ENCODE assay signal across 2 cellular contexts in the genomic region with DNA sequence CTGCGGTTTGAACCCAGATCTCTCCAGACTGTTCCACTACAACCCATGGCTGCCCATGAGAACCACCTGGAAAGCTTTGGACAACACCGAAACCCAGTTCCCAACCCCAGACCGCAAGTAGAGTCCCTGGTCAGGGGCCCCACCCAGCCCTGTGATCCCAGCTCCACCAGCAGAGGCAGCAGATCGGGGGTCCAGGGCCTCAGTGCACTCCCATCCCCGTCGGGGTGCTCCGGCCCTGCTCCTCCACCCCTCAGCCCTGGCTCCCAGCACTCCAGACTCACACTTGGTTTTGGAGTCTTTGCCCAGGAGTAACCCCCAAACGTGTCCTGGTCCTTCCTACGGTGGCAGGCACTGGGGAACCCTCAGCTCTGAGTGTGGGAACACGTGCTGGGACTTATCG.
TF ChIP-seq lines count a peak whose summit lies in the region.

No MANE protein-coding gene starts in this region.

TF ChIP-seq in GM23338, 12 proteins besides CTCF, POLR2A, EP300 and RAD21 (continues in another document):
- TF ChIP-seq STAT1 (IDR thresholded peaks at IDR 0.05; ENCODE audit: unreplicated experiment) (no peak), CREB1 (CRISPR knock-in tag; IDR thresholded peaks at IDR 0.05; ENCODE audit: low read depth) (no peak), ZNF114 (CRISPR knock-in tag; IDR thresholded peaks at IDR 0.05) (no peak), POLR2AphosphoS5 (IDR thresholded peaks at IDR 0.05; ENCODE audit: low read depth) (no peak), NANOG (IDR thresholded peaks at IDR 0.05; ENCODE audit: borderline replicate concordance) (no peak), EZH2 (IDR thresholded peaks at IDR 0.05; ENCODE audit: low read depth, unreplicated experiment) (no peak), ETS1 (IDR thresholded peaks at IDR 0.05) (no peak), JUNB (IDR thresholded peaks at IDR 0.05; ENCODE audit: unreplicated experiment) (no peak), EZH2phosphoT487 (IDR thresholded peaks at IDR 0.05; ENCODE audit: unreplicated experiment) (no peak)
- TF ChIP-seq, protein P1, sequence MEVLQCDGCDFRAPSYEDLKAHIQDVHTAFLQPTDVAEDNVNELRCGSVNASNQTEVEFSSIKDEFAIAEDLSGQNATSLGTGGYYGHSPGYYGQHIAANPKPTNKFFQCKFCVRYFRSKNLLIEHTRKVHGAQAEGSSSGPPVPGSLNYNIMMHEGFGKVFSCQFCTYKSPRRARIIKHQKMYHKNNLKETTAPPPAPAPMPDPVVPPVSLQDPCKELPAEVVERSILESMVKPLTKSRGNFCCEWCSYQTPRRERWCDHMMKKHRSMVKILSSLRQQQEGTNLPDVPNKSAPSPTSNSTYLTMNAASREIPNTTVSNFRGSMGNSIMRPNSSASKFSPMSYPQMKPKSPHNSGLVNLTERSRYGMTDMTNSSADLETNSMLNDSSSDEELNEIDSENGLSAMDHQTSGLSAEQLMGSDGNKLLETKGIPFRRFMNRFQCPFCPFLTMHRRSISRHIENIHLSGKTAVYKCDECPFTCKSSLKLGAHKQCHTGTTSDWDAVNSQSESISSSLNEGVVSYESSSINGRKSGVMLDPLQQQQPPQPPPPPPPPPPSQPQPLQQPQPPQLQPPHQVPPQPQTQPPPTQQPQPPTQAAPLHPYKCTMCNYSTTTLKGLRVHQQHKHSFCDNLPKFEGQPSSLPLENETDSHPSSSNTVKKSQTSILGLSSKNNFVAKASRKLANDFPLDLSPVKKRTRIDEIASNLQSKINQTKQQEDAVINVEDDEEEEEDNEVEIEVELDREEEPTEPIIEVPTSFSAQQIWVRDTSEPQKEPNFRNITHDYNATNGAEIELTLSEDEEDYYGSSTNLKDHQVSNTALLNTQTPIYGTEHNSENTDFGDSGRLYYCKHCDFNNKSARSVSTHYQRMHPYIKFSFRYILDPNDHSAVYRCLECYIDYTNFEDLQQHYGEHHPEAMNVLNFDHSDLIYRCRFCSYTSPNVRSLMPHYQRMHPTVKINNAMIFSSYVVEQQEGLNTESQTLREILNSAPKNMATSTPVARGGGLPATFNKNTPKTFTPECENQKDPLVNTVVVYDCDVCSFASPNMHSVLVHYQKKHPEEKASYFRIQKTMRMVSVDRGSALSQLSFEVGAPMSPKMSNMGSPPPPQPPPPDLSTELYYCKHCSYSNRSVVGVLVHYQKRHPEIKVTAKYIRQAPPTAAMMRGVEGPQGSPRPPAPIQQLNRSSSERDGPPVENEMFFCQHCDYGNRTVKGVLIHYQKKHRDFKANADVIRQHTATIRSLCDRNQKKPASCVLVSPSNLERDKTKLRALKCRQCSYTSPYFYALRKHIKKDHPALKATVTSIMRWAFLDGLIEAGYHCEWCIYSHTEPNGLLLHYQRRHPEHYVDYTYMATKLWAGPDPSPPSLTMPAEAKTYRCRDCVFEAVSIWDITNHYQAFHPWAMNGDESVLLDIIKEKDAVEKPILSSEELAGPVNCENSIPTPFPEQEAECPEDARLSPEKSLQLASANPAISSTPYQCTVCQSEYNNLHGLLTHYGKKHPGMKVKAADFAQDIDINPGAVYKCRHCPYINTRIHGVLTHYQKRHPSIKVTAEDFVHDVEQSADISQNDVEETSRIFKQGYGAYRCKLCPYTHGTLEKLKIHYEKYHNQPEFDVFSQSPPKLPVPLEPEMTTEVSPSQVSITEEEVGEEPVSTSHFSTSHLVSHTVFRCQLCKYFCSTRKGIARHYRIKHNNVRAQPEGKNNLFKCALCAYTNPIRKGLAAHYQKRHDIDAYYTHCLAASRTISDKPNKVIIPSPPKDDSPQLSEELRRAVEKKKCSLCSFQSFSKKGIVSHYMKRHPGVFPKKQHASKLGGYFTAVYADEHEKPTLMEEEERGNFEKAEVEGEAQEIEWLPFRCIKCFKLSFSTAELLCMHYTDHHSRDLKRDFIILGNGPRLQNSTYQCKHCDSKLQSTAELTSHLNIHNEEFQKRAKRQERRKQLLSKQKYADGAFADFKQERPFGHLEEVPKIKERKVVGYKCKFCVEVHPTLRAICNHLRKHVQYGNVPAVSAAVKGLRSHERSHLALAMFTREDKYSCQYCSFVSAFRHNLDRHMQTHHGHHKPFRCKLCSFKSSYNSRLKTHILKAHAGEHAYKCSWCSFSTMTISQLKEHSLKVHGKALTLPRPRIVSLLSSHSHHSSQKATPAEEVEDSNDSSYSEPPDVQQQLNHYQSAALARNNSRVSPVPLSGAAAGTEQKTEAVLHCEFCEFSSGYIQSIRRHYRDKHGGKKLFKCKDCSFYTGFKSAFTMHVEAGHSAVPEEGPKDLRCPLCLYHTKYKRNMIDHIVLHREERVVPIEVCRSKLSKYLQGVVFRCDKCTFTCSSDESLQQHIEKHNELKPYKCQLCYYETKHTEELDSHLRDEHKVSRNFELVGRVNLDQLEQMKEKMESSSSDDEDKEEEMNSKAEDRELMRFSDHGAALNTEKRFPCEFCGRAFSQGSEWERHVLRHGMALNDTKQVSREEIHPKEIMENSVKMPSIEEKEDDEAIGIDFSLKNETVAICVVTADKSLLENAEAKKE (CRISPR knock-in tag; IDR thresholded peaks at IDR 0.05), result no peak

TF ChIP-seq in K562, 482 proteins besides CTCF, POLR2A, EP300 and RAD21:
- TF ChIP-seq KLF13 (tag; IDR thresholded peaks at IDR 0.05; ENCODE audit: borderline replicate concordance, low read depth), result no peak
- TF ChIP-seq ZNF263 (CRISPR knock-in tag; IDR thresholded peaks at IDR 0.05; ENCODE audit: borderline replicate concordance), result peak; percentile 71
